30 cellular contexts compared by ENCODE assay signal in genomic region chr18:65817178-65817577, GRCh38.
"Had no signal": no experiment of that assay in that cellular context is flagged by ENCODE, and none has a peak within 500 bp of the region (broad histone marks: within the 10 kb centered on the region; RNA-seq: fewer than 3 reads in every experiment).

No MANE protein-coding gene starts in this region.

- H3K4me3 ChIP-seq: body of pancreas, heart left ventricle had no signal

- H3K27me3 ChIP-seq: body of pancreas, heart left ventricle had no signal

- H3K4me3 Mint-ChIP-seq: activated B cell treated with CpG ODN at 0.5 μM for 24 hours; activated CD8-positive, alpha-beta T cell treated with anti-CD3 and anti-CD28 coated beads for 36 hours; activated naive CD8-positive, alpha-beta T cell; activated T-cell treated with anti-CD3 and anti-CD28 coated beads, Interleukin-2, amount 50 U/mL, for 4 hours; activated T-helper 17 cell treated with anti-CD3 and anti-CD28 coated beads, Interleukin-2, amount 50 U/mL, for 72 hours; effector memory CD8-positive, alpha-beta T cell; T-helper 17 cell; T-helper 2 cell treated with Interferon-gamma antibody and Interleukin-4, amounts not matched to agents 5 μg/mL and 100 μg/mL, for 36 hours had no signal

- H3K27ac Mint-ChIP-seq: activated B cell treated with CpG ODN at 0.5 μM for 24 hours; activated CD8-positive, alpha-beta T cell treated with anti-CD3 and anti-CD28 coated beads for 36 hours; activated naive CD8-positive, alpha-beta T cell; activated T-helper 17 cell treated with anti-CD3 and anti-CD28 coated beads, Interleukin-2, amount 50 U/mL, for 72 hours; effector memory CD8-positive, alpha-beta T cell; T-helper 17 cell; T-helper 2 cell treated with Interferon-gamma antibody and Interleukin-4, amounts not matched to agents 5 μg/mL and 100 μg/mL, for 36 hours had no signal

- H3K9me3 ChIP-seq: body of pancreas, heart left ventricle had no signal

- ATAC-seq: activated CD4-positive, CD25-positive, alpha-beta regulatory T cell treated with anti-CD3 and anti-CD28 coated beads, Interleukin-2, amount 50 U/mL, for 24 hours; activated CD8-positive, alpha-beta T cell treated with anti-CD3 and anti-CD28 coated beads for 36 hours; activated T-cell treated with anti-CD3 and anti-CD28 coated beads, Interleukin-2, amount 50 U/mL, for 4 hours; activated T-helper 17 cell treated with anti-CD3 and anti-CD28 coated beads, Interleukin-2, amount 50 U/mL, for 72 hours; body of pancreas; effector memory CD8-positive, alpha-beta T cell; heart left ventricle; T-helper 17 cell had no signal

- H3K36me3 Mint-ChIP-seq: activated naive CD8-positive, alpha-beta T cell had no signal

- H3K36me3 ChIP-seq: heart left ventricle, WERI-Rb-1 had no signal

- H3K27me3 Mint-ChIP-seq: activated B cell treated with CpG ODN at 0.5 μM for 24 hours; activated CD8-positive, alpha-beta T cell treated with anti-CD3 and anti-CD28 coated beads for 36 hours; activated naive CD8-positive, alpha-beta T cell; activated T-helper 17 cell treated with anti-CD3 and anti-CD28 coated beads, Interleukin-2, amount 50 U/mL, for 72 hours; effector memory CD8-positive, alpha-beta T cell; T-helper 17 cell had no signal

- H3K4me1 ChIP-seq: body of pancreas, heart left ventricle had no signal

- DNase-seq: activated B cell treated with CpG ODN at 0.5 μM for 24 hours; activated CD4-positive, alpha-beta T cell treated with anti-CD3 and anti-CD28 coated beads for 48 hours; activated CD4-positive, alpha-beta T cell treated with anti-CD3 and anti-CD28 coated beads, Interleukin-2, amount 50 U/mL, for 1 hour; activated CD4-positive, alpha-beta T cell treated with anti-CD3 and anti-CD28 coated beads, Interleukin-2, amount 50 U/mL, for 48 hours; activated CD8-positive, alpha-beta memory T cell treated with anti-CD3 and anti-CD28 coated beads for 24 hours; activated CD8-positive, alpha-beta T cell treated with anti-CD3 and anti-CD28 coated beads for 36 hours; activated effector memory CD4-positive, alpha-beta T cell treated with Interleukin-2 at 50 U/mL for 16 hours; activated gamma-delta T cell treated with Interleukin-2 at 50 U/mL for 16 hours; activated naive CD4-positive, alpha-beta T cell treated with anti-CD3 and anti-CD28 coated beads, Interleukin-2, amount 50 U/mL, for 16 hours; activated naive CD4-positive, alpha-beta T cell treated with Interleukin-2 at 50 U/mL for 16 hours; activated T-cell treated with anti-CD3 and anti-CD28 coated beads, Interleukin-2, amount 50 U/mL, for 4 hours; amniotic stem cell; anterior cingulate cortex; body of pancreas; caudate nucleus; cortex of kidney; dermis blood vessel endothelial cell; effector CD4-positive, alpha-beta T cell; effector memory CD8-positive, alpha-beta T cell; foreskin fibroblast; heart left ventricle; T-helper 1 cell; T-helper 17 cell; T1000; WERI-Rb-1 had no signal

- H3K9me3 Mint-ChIP-seq: activated B cell treated with CpG ODN at 0.5 μM for 24 hours had no signal

- H3K4me1 Mint-ChIP-seq: activated B cell treated with CpG ODN at 0.5 μM for 24 hours; activated T-helper 17 cell treated with anti-CD3 and anti-CD28 coated beads, Interleukin-2, amount 50 U/mL, for 72 hours; T-helper 17 cell had no signal

- H3K27ac ChIP-seq: body of pancreas, epithelial cell of prostate, heart left ventricle, WERI-Rb-1 had no signal
